In the genomic region with DNA sequence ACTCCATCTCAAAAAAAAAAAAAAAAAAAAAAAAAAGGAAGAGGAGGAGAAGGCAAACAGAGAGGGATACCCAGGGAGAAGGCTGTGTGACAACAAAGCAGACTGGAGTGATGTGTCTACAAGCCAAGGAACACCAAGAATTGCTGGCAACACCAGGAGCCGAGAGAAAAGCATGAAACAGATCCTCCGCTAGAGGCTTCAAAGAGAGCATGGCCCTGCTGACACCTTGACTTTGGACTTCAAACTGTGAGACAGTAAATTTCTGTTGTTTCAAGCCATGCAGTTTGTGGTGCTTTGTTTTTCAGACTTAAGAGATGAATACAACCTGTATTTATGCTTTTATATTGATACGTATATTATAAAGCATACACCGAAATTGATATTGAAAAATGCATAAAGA, we compare ENCODE assay signal across 8 cellular contexts.
"Had no signal": no experiment of that assay in that cellular context is flagged by ENCODE, and none has a peak within 500 bp of the region (broad histone marks: within the 10 kb centered on the region; RNA-seq: fewer than 3 reads in every experiment).

No MANE protein-coding gene starts in this region.

- H2AFZ ChIP-seq: GM23338 had no signal

- H3K27ac Mint-ChIP-seq: GM23338, H9 had no signal

- H3K27ac ChIP-seq: HL-60 had no signal

- H3K4me2 ChIP-seq: GM23338 had no signal

- H3K4me3 ChIP-seq: GM23338 had no signal

- FAIRE-seq: H1, H54 had no signal

- ATAC-seq: GM23338 had no signal

- H3K4me3 Mint-ChIP-seq: GM23338, H9 had no signal

- DNase-seq: H9, HCEC 1CT, IMR-90, KBM-7 had no signal

- H3K4me1 Mint-ChIP-seq: GM23338, H9 had no signal
